In genomic region chr12:52009081-52009751, GRCh38 we compare ENCODE assay signal across 1 cellular context.
TF ChIP-seq lines count a peak whose summit lies in the region.

No MANE protein-coding gene starts in this region.

TF ChIP-seq in HepG2, 621 proteins besides CTCF, POLR2A, EP300 and RAD21:
- TF ChIP-seq ZBTB37 (CRISPR knock-in tag; IDR thresholded peaks at IDR 0.05) (no peak), MIER2 (CRISPR knock-in tag; IDR thresholded peaks at IDR 0.05) (no peak), LBX2 (CRISPR knock-in tag; IDR thresholded peaks at IDR 0.05; ENCODE audit: borderline replicate concordance) (no peak), AHDC1 (CRISPR knock-in tag; IDR thresholded peaks at IDR 0.05; ENCODE audit: borderline replicate concordance) (no peak), ZMYM3 (CRISPR knock-in tag; IDR thresholded peaks at IDR 0.05) (no peak), BCL3 (CRISPR knock-in tag; IDR thresholded peaks at IDR 0.05) (no peak), ZNF543 (CRISPR knock-in tag; IDR thresholded peaks at IDR 0.05) (no peak), ZNF891 (CRISPR knock-in tag; IDR thresholded peaks at IDR 0.05) (no peak), ATF7 (IDR thresholded peaks at IDR 0.05) (no peak), ATF7 (CRISPR knock-in tag; IDR thresholded peaks at IDR 0.05) (no peak), ZNF607 (CRISPR knock-in tag; IDR thresholded peaks at IDR 0.05; ENCODE audit: borderline replicate concordance) (no peak), ARNT2 (CRISPR knock-in tag; IDR thresholded peaks at IDR 0.05; ENCODE audit: low read depth) (no peak), FIP1L1 (IDR thresholded peaks at IDR 0.05; ENCODE audit: borderline replicate concordance, insufficient read depth, low read depth, low read length) (no peak), PATZ1 (CRISPR knock-in tag; IDR thresholded peaks at IDR 0.05) (no peak), ZNF770 (CRISPR knock-in tag; IDR thresholded peaks at IDR 0.05) (no peak), ZNF280B (CRISPR knock-in tag; IDR thresholded peaks at IDR 0.05; ENCODE audit: borderline replicate concordance) (no peak), SIN3A (IDR thresholded peaks at IDR 0.05; ENCODE audit: borderline replicate concordance, low read depth, low read length) (no peak), NFYC (CRISPR knock-in tag; IDR thresholded peaks at IDR 0.05) (no peak), ZNF251 (CRISPR knock-in tag; IDR thresholded peaks at IDR 0.05) (no peak), CREB1 (IDR thresholded peaks at IDR 0.05) (no peak), CREB1 (CRISPR knock-in tag; IDR thresholded peaks at IDR 0.05) (no peak), FOXP4 (CRISPR knock-in tag; IDR thresholded peaks at IDR 0.05) (no peak)
